9 cellular contexts compared by ENCODE assay signal in the genomic region with DNA sequence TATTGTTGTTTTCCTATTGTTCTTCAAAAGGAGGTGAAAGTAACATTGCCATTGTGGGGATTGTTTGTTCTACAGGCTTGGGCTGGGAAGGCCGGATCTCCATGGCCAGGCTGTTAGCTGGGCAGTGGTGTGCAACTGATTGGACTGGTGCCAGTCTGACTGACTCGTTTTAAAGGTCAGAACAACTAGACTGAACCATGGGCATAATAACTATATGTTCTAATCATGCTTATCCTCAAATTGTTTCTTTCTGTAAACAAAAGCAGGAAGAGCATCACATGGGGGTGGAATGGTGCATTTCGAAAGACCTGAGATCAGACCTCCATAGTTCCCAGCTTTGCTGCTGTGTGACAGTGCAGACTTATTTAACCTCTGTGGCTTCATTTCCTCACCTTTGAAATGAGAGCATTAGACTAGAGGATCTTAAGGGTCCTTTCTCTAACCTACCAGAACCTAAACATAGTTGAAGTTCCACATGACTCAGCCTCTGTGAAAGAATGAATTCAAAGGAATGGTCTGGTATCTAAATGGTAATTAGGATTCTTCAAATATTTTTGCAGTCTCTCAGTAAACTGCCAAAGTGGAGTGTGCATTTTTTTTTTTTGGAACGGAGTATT.
DNase-seq lines count a peak whose midpoint lies in the region; ATAC-seq and TF ChIP-seq lines count a peak whose summit lies in the region.
"Had no signal": no experiment of that assay in that cellular context is flagged by ENCODE, and none has a peak within 500 bp of the region (broad histone marks: within the 10 kb centered on the region; RNA-seq: fewer than 3 reads in every experiment).

No MANE protein-coding gene starts in this region.

- no peaks in the 10 kb centered on the region for H4K20me1 ChIP-seq in mammary epithelial cell (ENCODE audit: insufficient read depth, low read length)

- H3K4me1 ChIP-seq in mammary epithelial cell (ENCODE audit: insufficient read depth, low read length) (peaks cover 24% of the 10 kb centered on the region), lower lobe of right lung (peaks cover 21% of the 10 kb centered on the region), uterus (no peaks in the 10 kb centered on the region)

- H3K36me3 ChIP-seq in mammary epithelial cell (ENCODE audit: insufficient read depth, low read length) (no peaks in the 10 kb centered on the region), lower lobe of right lung (no peaks in the 10 kb centered on the region), uterus (no peaks in the 10 kb centered on the region)

- no peak for TF ChIP-seq POLR2A in uterus (IDR thresholded peaks at IDR 0.05)

- TF ChIP-seq CTCF in AG10803 (conservative IDR thresholded peaks at IDR 0.05; ENCODE audit: low read length): no peak
- TF ChIP-seq CTCF in mammary epithelial cell (conservative IDR thresholded peaks at IDR 0.05 in 1 of 2, IDR thresholded peaks at IDR 0.05 in 1 of 2; ENCODE audit: extremely low read depth in 1 of 2, insufficient read depth in 1 of 2, low read depth in 1 of 2, low read length in 2 of 2): no peak
- no peak for TF ChIP-seq CTCF in lower lobe of right lung (IDR thresholded peaks at IDR 0.05)
- TF ChIP-seq CTCF in uterus (IDR thresholded peaks at IDR 0.05): no peak

- DNase-seq in AG10803 (ENCODE audit: low read depth) (peak; percentile 99), HUDEP-2 (lab: John Stamatoyannopoulos, UW; ENCODE audit: unreplicated experiment in 76 of 76) (peak in 55 of 76 experiments; percentile 3 to 60 (median 24)), mammary epithelial cell (peak; percentile 41), lower lobe of right lung (no peak), uterus (no peak)
- DNase-seq: NCI-H524 treated with DMSO at 0.1 percent for 48 hours had no signal

- H3K79me2 ChIP-seq in mammary epithelial cell (ENCODE audit: insufficient read depth, low read length): no peaks in the 10 kb centered on the region

- BruUV-seq in mammary epithelial cell (replicated peaks; lab: Mats Ljungman, UMichigan): no TSS peak

- in situ Hi-C loops in mammary epithelial cell (cut with MboI; ENCODE audit: low sequenced_read_pairs in 2 of 2): no loop called here

- intact Hi-C loops in mammary epithelial cell (cut with micrococcal nuclease) (no loop called here), lower lobe of right lung (cut with DNase I) (no loop called here), uterus (cut with DNase I; ENCODE audit: low total_unique reads) (no loop called here)

- dilution Hi-C loops in mammary epithelial cell (cut with HindIII; ENCODE audit: low sequenced_read_pairs): no loop called here

- CTCF ChIA-PET in mammary epithelial cell (lab: Charles Lee; ENCODE audit: low non-redundant PET): no interaction called here

- H3K9ac ChIP-seq in mammary epithelial cell (ENCODE audit: insufficient read depth, low read length): no peak overlapping the region

- peak overlapping the region; percentile 0 for H2AFZ ChIP-seq in mammary epithelial cell (ENCODE audit: low read depth, low read length)

- H3K27me3 ChIP-seq in mammary epithelial cell (ENCODE audit: insufficient read depth, low read length): no peaks in the 10 kb centered on the region
- H3K27me3 ChIP-seq in lower lobe of right lung (ENCODE audit: low read depth): no peaks in the 10 kb centered on the region
- H3K27me3 ChIP-seq in uterus: no peaks in the 10 kb centered on the region

- ATAC-seq in lower lobe of right lung: peak in 1 of 2 donors; percentile 38
- ATAC-seq in HG03571 (IDR thresholded peaks at IDR 0.05; ENCODE audit: unreplicated experiment): no peak
- ATAC-seq in HG03108 (IDR thresholded peaks at IDR 0.05; ENCODE audit: unreplicated experiment): no peak
- ATAC-seq in HG02973 (IDR thresholded peaks at IDR 0.05; ENCODE audit: unreplicated experiment): no peak

- H3K27ac ChIP-seq in mammary epithelial cell (ENCODE audit: insufficient read depth, low read depth, low read length) (no peak overlapping the region), lower lobe of right lung (peak overlapping the region; percentile 37), uterus (no peak overlapping the region)

- H3K4me3 ChIP-seq in AG10803 (ENCODE audit: low read length) (no peak overlapping the region), mammary epithelial cell (replicated peaks in 1 of 3; ENCODE audit: insufficient read depth in 1 of 3, low read depth in 2 of 3, low read length in 3 of 3) (no peak overlapping the region), lower lobe of right lung (no peak overlapping the region), uterus (no peak overlapping the region)

- 41% methylated on average over 4 of the region's 4 CpGs for WGBS in mammary epithelial cell (ENCODE audit: low coverage, missing lambda C conversion rate)

- H3K4me2 ChIP-seq in mammary epithelial cell (ENCODE audit: insufficient read depth, low read depth, low read length): peak overlapping the region; percentile 1

- no peaks in the 10 kb centered on the region for H3K9me3 ChIP-seq in mammary epithelial cell (replicated peaks; ENCODE audit: insufficient read depth, low read length)
- no peaks in the 10 kb centered on the region for H3K9me3 ChIP-seq in lower lobe of right lung
- H3K9me3 ChIP-seq in uterus: no peaks in the 10 kb centered on the region

Comparison
In these comparisons a context has a peak if more than half of its experiments do, and no peak if none do; other contexts are left out.
1. DNase-seq: peak in AG10803 (single experiment), HUDEP-2 (55 of 76) and mammary epithelial cell (single experiment); none in lower lobe of right lung (single experiment) and uterus (0 of 2).